ENCODE assay signal across 11 cellular contexts in the genomic region with DNA sequence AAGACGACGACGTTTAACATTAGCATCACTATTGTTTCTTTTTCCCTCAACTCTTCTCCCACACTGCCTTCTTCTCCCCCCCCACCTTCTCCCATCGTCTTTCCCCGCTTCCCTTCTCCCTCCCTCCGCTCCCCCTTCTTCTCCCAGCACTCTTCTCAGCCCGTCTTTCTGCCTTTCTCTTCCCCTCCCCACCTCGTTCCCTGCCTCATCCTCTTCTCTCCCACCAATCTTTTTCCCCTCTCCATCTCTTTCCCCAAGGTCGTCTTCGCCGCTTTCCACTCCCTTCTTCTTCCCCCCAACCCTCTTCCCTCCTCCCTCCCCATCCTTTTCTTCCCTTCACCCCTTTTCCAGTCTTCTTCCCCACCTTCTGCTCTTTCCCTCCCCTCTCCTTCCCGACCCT. TPM values are rescaled to one million over a fixed set of nuclear protein-coding genes. Genes with fewer than 3 reads are reported as not detected.
A peak's percentile ranks its signal among the peaks of the same experiment; 100 is the strongest.
DNase-seq lines count a peak whose midpoint lies in the region; ATAC-seq and TF ChIP-seq lines count a peak whose summit lies in the region.
"Not testable (repeated sequence)": the region's sequence is repeated elsewhere in the genome, so short reads cannot be mapped to it uniquely, and the experiment has no call there.
"Had no signal": no experiment of that assay in that cellular context is flagged by ENCODE, and none has a peak within 500 bp of the region (broad histone marks: within the 10 kb centered on the region; RNA-seq: fewer than 3 reads in every experiment).

No MANE protein-coding gene starts in this region.

- DNase-seq in Caco-2; HL-60 (ENCODE audit: low read depth in 1 of 2, low spot score in 1 of 2); activated T-cell treated with anti-CD3 and anti-CD28 coated beads, Interleukin-2, amount 50 U/mL, for 4 hours; hepatocyte (ENCODE audit: low spot score); thoracic aorta (ENCODE audit: low spot score): not testable (repeated sequence)
- peak; percentile 0 for DNase-seq in choroid plexus epithelial cell (ENCODE audit: low read depth)

- H4K20me1 ChIP-seq in OCI-LY3 (ENCODE audit: insufficient read depth, low read length); hepatocyte (ENCODE audit: insufficient read depth, poor library complexity, severe bottlenecking); neural cell (ENCODE audit: insufficient read depth): not testable (repeated sequence)

- not testable (repeated sequence) for H3K4me2 ChIP-seq in OCI-LY3 (ENCODE audit: low read length); neural cell (ENCODE audit: low read length)
- H3K4me2 ChIP-seq in hepatocyte, result peak overlapping the region; percentile 67

- H3K9ac ChIP-seq in OCI-LY3 (ENCODE audit: low read length), result not testable (repeated sequence)
- H3K9ac ChIP-seq in neural cell (ENCODE audit: low read length), result peak overlapping the region; percentile 93

- WGBS in hepatocyte (ENCODE audit: low lambda C conversion rate, missing lambda C conversion rate), result 0% methylated on average over 1 of the region's 12 CpGs

- not testable (repeated sequence) for ATAC-seq in activated T-cell treated with anti-CD3 and anti-CD28 coated beads, Interleukin-2, amount 50 U/mL, for 4 hours; thoracic aorta (ENCODE audit: insufficient number of reproducible peaks, low FRiP score, low read depth)

- H3K27me3 Mint-ChIP-seq in Caco-2 (ENCODE audit: insufficient read depth, unreplicated experiment); activated T-cell treated with anti-CD3 and anti-CD28 coated beads, Interleukin-2, amount 50 U/mL, for 4 hours (ENCODE audit: low read depth): not testable (repeated sequence)

- TF ChIP-seq RAD21 in neural cell (conservative IDR thresholded peaks at IDR 0.05), result not testable (repeated sequence)

- not testable (repeated sequence) for H3K36me3 ChIP-seq in Caco-2 (ENCODE audit: control insufficient read depth, insufficient read depth, low read length); OCI-LY3 (replicated peaks; ENCODE audit: low read depth, low read length); hepatocyte (replicated peaks; ENCODE audit: insufficient read depth, low read depth); neural cell (ENCODE audit: insufficient read depth, low read length); thoracic aorta

- H3K4me3 Mint-ChIP-seq in Caco-2 (ENCODE audit: unreplicated experiment), result peak overlapping the region; percentile 89
- peak overlapping the region; percentile 94 for H3K4me3 Mint-ChIP-seq in activated T-cell treated with anti-CD3 and anti-CD28 coated beads, Interleukin-2, amount 50 U/mL, for 4 hours

- not testable (repeated sequence) for BruUV-seq in Caco-2 (replicated peaks; lab: Mats Ljungman, UMichigan)

- H3K27me3 ChIP-seq in Caco-2 (replicated peaks; ENCODE audit: control insufficient read depth, insufficient read depth, low read length); HL-60 (ENCODE audit: insufficient read depth, poor library complexity, severe bottlenecking); OCI-LY3 (ENCODE audit: low read depth, low read length); hepatocyte; neural cell (ENCODE audit: insufficient read depth, low read depth, low read length); thoracic aorta (replicated peaks; ENCODE audit: insufficient read depth): not testable (repeated sequence)

- not testable (repeated sequence) for H3K4me1 ChIP-seq in Caco-2; OCI-LY3 (ENCODE audit: low read length); hepatocyte (ENCODE audit: insufficient read depth); thoracic aorta (ENCODE audit: control insufficient read depth in 1 of 2, low read depth in 2 of 2)

- CTCF ChIA-PET in Caco-2 (lab: Charles Lee), result not testable (repeated sequence)

- H3K9me3 Mint-ChIP-seq in Caco-2 (ENCODE audit: unreplicated experiment); activated T-cell treated with anti-CD3 and anti-CD28 coated beads, Interleukin-2, amount 50 U/mL, for 4 hours: not testable (repeated sequence)

- H3K36me3 Mint-ChIP-seq in Caco-2 (ENCODE audit: insufficient read depth, unreplicated experiment); activated T-cell treated with anti-CD3 and anti-CD28 coated beads, Interleukin-2, amount 50 U/mL, for 4 hours (ENCODE audit: insufficient read depth): not testable (repeated sequence)

- H3K4me1 Mint-ChIP-seq in Caco-2 (ENCODE audit: low read depth, unreplicated experiment), result not testable (repeated sequence)
- H3K4me1 Mint-ChIP-seq in activated T-cell treated with anti-CD3 and anti-CD28 coated beads, Interleukin-2, amount 50 U/mL, for 4 hours (ENCODE audit: low read depth), result peaks cover 21% of the 10 kb centered on the region

- peak overlapping the region; percentile 5; the same call in 1 of the 2 replicates for H3K4me3 ChIP-seq in Caco-2 (ENCODE audit: low read depth, low read length)
- peak overlapping the region; percentile 47 for H3K4me3 ChIP-seq in HL-60 (replicated peaks; ENCODE audit: insufficient read depth, low read length)
- H3K4me3 ChIP-seq in OCI-LY3 (ENCODE audit: low read length), result peak overlapping the region; percentile 61; the same call in 1 of the 2 replicates
- peak overlapping the region; percentile 59 for H3K4me3 ChIP-seq in choroid plexus epithelial cell (ENCODE audit: low read depth, low read length)
- H3K4me3 ChIP-seq in hepatocyte, result not testable (repeated sequence)
- H3K4me3 ChIP-seq in neural cell (ENCODE audit: low read length), result peak overlapping the region; percentile 64
- peak overlapping the region; percentile 25 for H3K4me3 ChIP-seq in thoracic aorta

- H3F3A ChIP-seq in neural cell (ENCODE audit: insufficient read depth, low read length, poor library complexity, severe bottlenecking), result not testable (repeated sequence)

- not testable (repeated sequence) for H3K9me2 ChIP-seq in hepatocyte (replicated peaks; ENCODE audit: insufficient read depth); neural cell (ENCODE audit: insufficient read depth, low read length)

- POLR2A ChIA-PET in Caco-2 (lab: Charles Lee), result not testable (repeated sequence)

- H3K27ac ChIP-seq in HL-60 (replicated peaks); OCI-LY3 (ENCODE audit: low read length); thoracic aorta: not testable (repeated sequence)
- H3K27ac ChIP-seq in hepatocyte, result peak overlapping the region; percentile 93
- peak overlapping the region; percentile 98 for H3K27ac ChIP-seq in neural cell (ENCODE audit: low read length)

- not testable (repeated sequence) for TF ChIP-seq EP300 in neural cell (conservative IDR thresholded peaks at IDR 0.05; ENCODE audit: poor library complexity, severe bottlenecking)

- H3K9me3 ChIP-seq in Caco-2; OCI-LY3 (ENCODE audit: insufficient read depth, low read length); hepatocyte (ENCODE audit: low read depth); neural cell (ENCODE audit: low read length); thoracic aorta: not testable (repeated sequence)

- intact Hi-C loops in Caco-2 (cut with micrococcal nuclease; ENCODE audit: unreplicated experiment), result not testable (repeated sequence)

- not testable (repeated sequence) for H3K27ac Mint-ChIP-seq in Caco-2 (ENCODE audit: unreplicated experiment)

- H3K79me2 ChIP-seq in OCI-LY3 (ENCODE audit: low read length); hepatocyte; neural cell (replicated peaks; ENCODE audit: insufficient read depth, low read length): not testable (repeated sequence)

- TF ChIP-seq CTCF in Caco-2 (IDR thresholded peaks at IDR 0.05; ENCODE audit: insufficient read depth in 1 of 2, low read depth in 1 of 2, low read length in 1 of 2, severe bottlenecking in 1 of 2, unreplicated experiment in 1 of 2); HL-60 (IDR thresholded peaks at IDR 0.05; ENCODE audit: insufficient read depth, low read length); OCI-LY3 (IDR thresholded peaks at IDR 0.05; ENCODE audit: low read depth, low read length); choroid plexus epithelial cell (conservative IDR thresholded peaks at IDR 0.05; ENCODE audit: low read depth, low read length); hepatocyte (IDR thresholded peaks at IDR 0.05; ENCODE audit: poor library complexity); neural cell (IDR thresholded peaks at IDR 0.05; ENCODE audit: poor library complexity, severe bottlenecking); thoracic aorta (IDR thresholded peaks at IDR 0.05): not testable (repeated sequence)

- not testable (repeated sequence) for H2AFZ ChIP-seq in OCI-LY3 (ENCODE audit: low read depth, low read length); hepatocyte
- peak overlapping the region; percentile 31 for H2AFZ ChIP-seq in neural cell (ENCODE audit: low read depth, low read length)

TF ChIP-seq in neural cell, 6 proteins besides CTCF, POLR2A, EP300 and RAD21 (continues in another document):
- TF ChIP-seq POLR2AphosphoS5 (IDR thresholded peaks at IDR 0.05), result peak; percentile 72

RNA-seq across cellular contexts. Expression of a gene that starts 33.2 kb away (rescaled TPM):
- total RNA-seq in Caco-2 (2022) (not detected in 2 replicates), hepatocyte (not detected in 2 replicates), thoracic aorta (not detected)
- total RNA-seq in activated T-cell treated with anti-CD3 and anti-CD28 coated beads, Interleukin-2, amount 50 U/mL, for 4 hours, result under 1 TPM in 2 of 3 donors, not detected in 1; 0.14 to 0.18 TPM
- polyA plus RNA-seq in hepatocyte (0.55 TPM in 1 of 2 replicates, not detected in the other), neural cell (not detected in 2 replicates)
- not detected in 2 replicates for polyA minus RNA-seq in neural cell
- total RNA-seq: body of pancreas, frontal cortex, lung microvascular endothelial cell had no signal

RNA-seq across cellular contexts. Expression of a gene that starts 47.4 kb away (rescaled TPM):
- total RNA-seq in Caco-2 (2022) (69.4 and 72.4 TPM in 2 replicates), hepatocyte (36.2 and 39.1 TPM in 2 replicates), thoracic aorta (10 to 100 TPM; 15.9 to 28.0 TPM)
- total RNA-seq in activated T-cell treated with anti-CD3 and anti-CD28 coated beads, Interleukin-2, amount 50 U/mL, for 4 hours, result 10 to 100 TPM; 26.5 to 36.9 (median 29.7) TPM
- polyA plus RNA-seq in hepatocyte (22.2 and 30.4 TPM in 2 replicates), neural cell (4.5 and 5.8 TPM in 2 replicates)
- polyA minus RNA-seq in neural cell, result 3.4 and 5.1 TPM in 2 replicates
